22 cellular contexts compared by ENCODE assay signal in genomic region chr6:144718431-144718830, GRCh38.
DNase-seq lines count a peak whose midpoint lies in the region; ATAC-seq lines count a peak whose summit lies in the region.
"Had no signal": no experiment of that assay in that cellular context is flagged by ENCODE, and none has a peak within 500 bp of the region (broad histone marks: within the 10 kb centered on the region; RNA-seq: fewer than 3 reads in every experiment).

No MANE protein-coding gene starts in this region.

- no peak overlapping the region for H3K27ac ChIP-seq in trophoblast cell (ENCODE audit: low read depth, low read length)
- H3K27ac ChIP-seq: 22Rv1, neural progenitor cell, upper lobe of left lung had no signal

- H2AFZ ChIP-seq in trophoblast cell (ENCODE audit: insufficient read depth, low read length, poor library complexity): no peak overlapping the region
- H2AFZ ChIP-seq: neural progenitor cell had no signal

- H3K36me3 ChIP-seq in trophoblast cell (ENCODE audit: control insufficient read depth in 1 of 2, insufficient read depth in 2 of 2, low read length in 2 of 2): peaks cover 0 to 2% of the 10 kb centered on the region in 2 experiments
- H3K36me3 ChIP-seq: neural progenitor cell had no signal

- H2AK5ac ChIP-seq in trophoblast cell (ENCODE audit: low read length): no peak overlapping the region

- H3K18ac ChIP-seq in trophoblast cell (ENCODE audit: low read length): no peak overlapping the region

- H3K23ac ChIP-seq in trophoblast cell (ENCODE audit: low read length): no peak overlapping the region

- H3K79me1 ChIP-seq in trophoblast cell (ENCODE audit: low read length): no peaks in the 10 kb centered on the region

- no peak overlapping the region for H4K12ac ChIP-seq in trophoblast cell (ENCODE audit: low read depth, low read length)

- WGBS in trophoblast cell (ENCODE audit: extremely low coverage, insufficient coverage, insufficient read length): no CpG with 5 or more reads among the region's 2 CpGs

- no peak overlapping the region for H4K91ac ChIP-seq in trophoblast cell (ENCODE audit: low read depth, low read length)

- no peak overlapping the region for H3K4me2 ChIP-seq in trophoblast cell (ENCODE audit: low read length)
- H3K4me2 ChIP-seq: neural progenitor cell had no signal

- H2BK5ac ChIP-seq in trophoblast cell (ENCODE audit: low read depth, low read length, poor library complexity): no peak overlapping the region

- ATAC-seq in activated CD4-positive, CD25-positive, alpha-beta regulatory T cell treated with anti-CD3 and anti-CD28 coated beads, Interleukin-2, amount 50 U/mL, for 24 hours: peak; percentile 44 to 48
- peak; percentile 50 for ATAC-seq in HG03039 (IDR thresholded peaks at IDR 0.05; ENCODE audit: unreplicated experiment)
- ATAC-seq in GM19328 (IDR thresholded peaks at IDR 0.05; ENCODE audit: unreplicated experiment): no peak
- no peak for ATAC-seq in Right ventricle myocardium inferior
- ATAC-seq in left lobe of liver: no peak
- ATAC-seq: right cardiac atrium, T-helper 17 cell had no signal

- H3K27me3 ChIP-seq in trophoblast cell (ENCODE audit: insufficient read depth, low read length): no peaks in the 10 kb centered on the region
- H3K27me3 ChIP-seq: neural progenitor cell, upper lobe of left lung had no signal

- no peak overlapping the region for H4K8ac ChIP-seq in trophoblast cell (ENCODE audit: low read depth, low read length)

- H3K4me3 ChIP-seq in trophoblast cell (ENCODE audit: low read depth, low read length): no peak overlapping the region
- H3K4me3 ChIP-seq: neural progenitor cell, upper lobe of left lung had no signal

- H3K9ac ChIP-seq in trophoblast cell (ENCODE audit: low read length): no peak overlapping the region
- H3K9ac ChIP-seq: neural progenitor cell had no signal

- intact Hi-C loops in Right ventricle myocardium inferior (cut with DNase I): no loop called here

- no peak for DNase-seq in activated CD4-positive, CD25-positive, alpha-beta regulatory T cell treated with anti-CD3 and anti-CD28 coated beads, Interleukin-2, amount 50 U/mL, for 72 hours
- DNase-seq in astrocyte of the hippocampus (ENCODE audit: low read depth, low spot score) (peak; percentile 9), trophoblast cell (peak; percentile 4 to 39), Right ventricle myocardium inferior (ENCODE audit: missing footprints) (no peak), left lobe of liver (ENCODE audit: low spot score) (no peak)
- DNase-seq: activated CD4-positive, alpha-beta T cell treated with anti-CD3 and anti-CD28 coated beads for 48 hours; activated T-cell treated with anti-CD3 and anti-CD28 coated beads, Interleukin-2, amount 50 U/mL, for 48 hours; GF-D8; H7; MM.1S; NCI-H2029; NCI-H748 treated with DMSO at 0.1 percent for 48 hours; right cardiac atrium; Right ventricle myocardium superior; stimulated activated CD4-positive, alpha-beta T cell treated with anti-CD3 and anti-CD28 coated beads, Interleukin-2, amount 100 ng/mL, for 24 hours; T-helper 17 cell; upper lobe of left lung had no signal

- H3K79me2 ChIP-seq in trophoblast cell (ENCODE audit: control insufficient read depth, insufficient read depth, low read length, poor library complexity): no peaks in the 10 kb centered on the region

- no peak overlapping the region for H3K14ac ChIP-seq in trophoblast cell (ENCODE audit: low read length)

- peaks cover 2% of the 10 kb centered on the region for H3K9me3 ChIP-seq in trophoblast cell (ENCODE audit: insufficient read depth, low read depth, low read length)
- H3K9me3 ChIP-seq: upper lobe of left lung had no signal

- H2BK120ac ChIP-seq in trophoblast cell (ENCODE audit: insufficient read depth, low read length, poor library complexity): no peak overlapping the region

- no peak overlapping the region for H2BK12ac ChIP-seq in trophoblast cell (ENCODE audit: low read length)

- no peak overlapping the region for H3K4ac ChIP-seq in trophoblast cell (ENCODE audit: low read depth, low read length)

- H3K4me1 ChIP-seq in trophoblast cell (ENCODE audit: control insufficient read depth in 1 of 2, insufficient read depth in 2 of 2, low read length in 2 of 2): no peaks in the 10 kb centered on the region
- H3K4me1 ChIP-seq: neural progenitor cell, upper lobe of left lung had no signal

Comparison
In these comparisons a context has a peak if more than half of its experiments do, and no peak if none do; other contexts are left out.
1. ATAC-seq: peak in activated CD4-positive, CD25-positive, alpha-beta regulatory T cell treated with anti-CD3 and anti-CD28 coated beads, Interleukin-2, amount 50 U/mL, for 24 hours (2 of 2) and HG03039 (single experiment); none in GM19328 (single experiment), Right ventricle myocardium inferior (single experiment) and left lobe of liver (single experiment).
2. DNase-seq: peak in astrocyte of the hippocampus (single experiment) and trophoblast cell (2 of 2); none in activated CD4-positive, CD25-positive, alpha-beta regulatory T cell treated with anti-CD3 and anti-CD28 coated beads, Interleukin-2, amount 50 U/mL, for 72 hours (single experiment), Right ventricle myocardium inferior (single experiment) and left lobe of liver (single experiment).